In the genomic region with DNA sequence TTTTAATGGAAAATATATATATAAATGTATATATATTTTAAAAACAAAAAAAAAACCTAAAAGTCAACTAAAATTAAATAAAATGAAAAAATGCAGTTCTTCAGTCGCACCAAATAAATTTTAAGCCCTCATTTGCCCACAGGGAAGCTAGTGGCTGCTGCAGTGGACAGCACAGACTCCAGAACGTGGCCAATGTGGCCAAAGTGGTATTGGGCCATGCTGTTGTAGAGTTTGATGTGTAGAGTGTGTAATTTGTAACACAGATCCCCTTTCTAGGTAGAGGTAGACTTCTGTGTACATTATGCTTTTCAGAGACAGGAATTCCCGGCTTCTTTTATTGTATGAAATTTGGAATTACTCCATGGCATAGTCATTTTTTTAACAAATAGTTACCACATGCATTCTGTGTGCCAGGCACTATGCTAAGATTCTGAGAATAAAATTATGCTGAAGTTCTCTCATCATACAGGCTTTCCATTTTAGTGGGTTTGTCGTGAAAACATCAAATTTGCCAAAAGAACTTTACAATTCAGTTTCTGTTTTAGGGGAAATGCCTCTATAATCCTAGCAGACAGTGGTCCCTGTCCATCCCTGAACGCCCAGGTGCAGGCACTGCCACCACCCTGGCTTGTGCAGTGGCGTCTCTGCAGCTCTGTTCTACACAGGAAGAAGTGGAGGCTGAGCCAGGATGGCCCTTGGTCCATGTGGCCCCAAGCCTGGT, we compare ENCODE assay signal across 15 cellular contexts.
"Had no signal": no experiment of that assay in that cellular context is flagged by ENCODE, and none has a peak within 500 bp of the region (broad histone marks: within the 10 kb centered on the region; RNA-seq: fewer than 3 reads in every experiment).

No MANE protein-coding gene starts in this region.

- H3K27ac Mint-ChIP-seq: activated CD4-positive, alpha-beta T cell treated with anti-CD3 and anti-CD28 coated beads for 36 hours; progenitor cell of endocrine pancreas had no signal

- H3K27ac ChIP-seq: right atrium auricular region, stomach, WERI-Rb-1 had no signal

- H3K9me3 Mint-ChIP-seq: naive thymus-derived CD8-positive, alpha-beta T cell; T-helper 1 cell treated with Interleukin-12 subunit alpha and Interleukin-12 subunit beta and Interleukin-4 antibody, amounts not matched to agents 30 μg/mL and 1 μg/mL, for 36 hours had no signal

- H3K4me3 ChIP-seq: right atrium auricular region, stomach had no signal

- H3K27me3 ChIP-seq: right atrium auricular region, stomach had no signal

- H3K27me3 Mint-ChIP-seq: activated CD4-positive, alpha-beta T cell treated with anti-CD3 and anti-CD28 coated beads for 36 hours; activated naive CD8-positive, alpha-beta T cell; naive thymus-derived CD8-positive, alpha-beta T cell; progenitor cell of endocrine pancreas had no signal

- DNase-seq: activated CD4-positive, alpha-beta T cell treated with anti-CD3 and anti-CD28 coated beads for 36 hours; activated effector memory CD4-positive, alpha-beta T cell treated with anti-CD3 and anti-CD28 coated beads, Interleukin-2, amount 50 U/mL, for 16 hours; amniotic stem cell; mammary epithelial cell; naive thymus-derived CD8-positive, alpha-beta T cell; occipital lobe; stimulated activated CD4-positive, alpha-beta T cell treated with anti-CD3 and anti-CD28 coated beads, Interleukin-15, amount 100 ng/mL, for 24 hours; stimulated activated CD4-positive, alpha-beta T cell treated with anti-CD3 and anti-CD28 coated beads, Interleukin-4, amount 100 ng/mL, for 4 hours; stimulated activated CD8-positive, alpha-beta memory T cell treated with anti-CD3 and anti-CD28 coated beads, Interleukin-4, amount 100 ng/mL, for 48 hours; stomach; WERI-Rb-1 had no signal

- ATAC-seq: activated CD4-positive, alpha-beta T cell treated with anti-CD3 and anti-CD28 coated beads for 36 hours; naive thymus-derived CD8-positive, alpha-beta T cell had no signal

- H3K4me3 Mint-ChIP-seq: activated CD4-positive, alpha-beta T cell treated with anti-CD3 and anti-CD28 coated beads for 36 hours; activated naive CD8-positive, alpha-beta T cell had no signal
